11 cellular contexts compared by ENCODE assay signal in genomic region chr14:73739174-73739898, GRCh38. TPM values are rescaled to one million over a fixed set of nuclear protein-coding genes. Genes with fewer than 3 reads are reported as not detected.
DNase-seq lines count a peak whose midpoint lies in the region; ATAC-seq and TF ChIP-seq lines count a peak whose summit lies in the region.
"Had no signal": no experiment of that assay in that cellular context is flagged by ENCODE, and none has a peak within 500 bp of the region (broad histone marks: within the 10 kb centered on the region; RNA-seq: fewer than 3 reads in every experiment).

No MANE protein-coding gene starts in this region.

- 83% methylated on average over 21 of the region's 21 CpGs for WGBS in right cardiac atrium

- peaks cover 39 to 56% (median 46%) of the 10 kb centered on the region in 4 donors for H3K4me1 Mint-ChIP-seq in CD4-positive, alpha-beta memory T cell

- H3K36me3 Mint-ChIP-seq in CD4-positive, alpha-beta memory T cell: peaks cover 19 to 38% of the 10 kb centered on the region in 2 donors

- H3K27me3 ChIP-seq in CD4-positive, alpha-beta memory T cell (ENCODE audit: insufficient read depth, low read length): no peaks in the 10 kb centered on the region
- H3K27me3 ChIP-seq in RWPE2 (ENCODE audit: insufficient read depth, poor library complexity, severe bottlenecking) (no peaks in the 10 kb centered on the region), right cardiac atrium (ENCODE audit: control insufficient read depth, insufficient read depth) (no peaks in the 10 kb centered on the region), rectal smooth muscle tissue (ENCODE audit: control insufficient read depth, insufficient read depth, low read length) (no peaks in the 10 kb centered on the region)

- intact Hi-C loops in CD4-positive, alpha-beta memory T cell (cut with micrococcal nuclease): no loop called here
- intact Hi-C loops in right cardiac atrium (cut with DNase I) (no loop called here), sciatic nerve (cut with DNase I) (no loop called here)

- no peaks in the 10 kb centered on the region for H3K9me3 ChIP-seq in CD4-positive, alpha-beta memory T cell (ENCODE audit: control insufficient read depth in 1 of 2, low read length in 2 of 2)
- no peaks in the 10 kb centered on the region for H3K9me3 ChIP-seq in RWPE2 (ENCODE audit: severe bottlenecking)
- H3K9me3 ChIP-seq in right cardiac atrium (ENCODE audit: control insufficient read depth, low read length): no peaks in the 10 kb centered on the region

- CTCF ChIA-PET in CD4-positive, alpha-beta memory T cell (lab: Charles Lee; ENCODE audit: partially characterized antibody): interaction anchor here (8.1 to 11.0 kb wide), 3 partner anchors 8 to 19 kb away, joined by 82 to 121 read pairs (median 100); a partner anchor contains a TSS

- H3K27ac Mint-ChIP-seq in CD4-positive, alpha-beta memory T cell: peak overlapping the region in 1 of 7 donors; percentile 98
- H3K27ac Mint-ChIP-seq: activated naive CD4-positive, alpha-beta T cell treated with anti-CD3 and anti-CD28 coated beads, Interleukin-2, amount 50 U/mL, for 24 hours had no signal

- H3K9ac ChIP-seq in rectal smooth muscle tissue (ENCODE audit: low read length): no peak overlapping the region

- H3K9me3 Mint-ChIP-seq in CD4-positive, alpha-beta memory T cell: no peaks in the 10 kb centered on the region
- H3K9me3 Mint-ChIP-seq: activated naive CD4-positive, alpha-beta T cell treated with anti-CD3 and anti-CD28 coated beads, Interleukin-2, amount 50 U/mL, for 24 hours had no signal

- peaks cover 56% of the 10 kb centered on the region for H3K4me1 ChIP-seq in CD4-positive, alpha-beta memory T cell (ENCODE audit: insufficient read depth, low read length)
- H3K4me1 ChIP-seq in RWPE2 (ENCODE audit: insufficient read depth, poor library complexity, severe bottlenecking): peaks cover 41% of the 10 kb centered on the region
- H3K4me1 ChIP-seq in right cardiac atrium (ENCODE audit: control insufficient read depth, insufficient read depth, low read length): peaks cover 43% of the 10 kb centered on the region
- peaks cover 45% of the 10 kb centered on the region for H3K4me1 ChIP-seq in rectal smooth muscle tissue (ENCODE audit: control insufficient read depth, insufficient read depth, low read length)

- peak in 1 of 5 donors; percentile 22 for DNase-seq in CD4-positive, alpha-beta memory T cell
- DNase-seq in RWPE2 (ENCODE audit: low spot score): no peak
- peak; percentile 18 to 68 (median 64) for DNase-seq in right cardiac atrium
- no peak for DNase-seq in sciatic nerve (ENCODE audit: low spot score)
- DNase-seq in NCI-H1048 (lab: John Stamatoyannopoulos, UW): no peak
- DNase-seq: DMS 273 treated with DMSO at 0.1 percent for 48 hours, NCI-H187 treated with DMSO at 0.1 percent for 48 hours had no signal

- H3K4me3 ChIP-seq in CD4-positive, alpha-beta memory T cell (ENCODE audit: low read length in 2 of 2): no peak overlapping the region
- H3K4me3 ChIP-seq in RWPE2 (ENCODE audit: severe bottlenecking) (no peak overlapping the region), right cardiac atrium (ENCODE audit: low read length) (no peak overlapping the region), rectal smooth muscle tissue (ENCODE audit: low read length) (no peak overlapping the region)

- peaks cover 33% of the 10 kb centered on the region for H3K36me3 ChIP-seq in CD4-positive, alpha-beta memory T cell (ENCODE audit: insufficient read depth, low read length)
- H3K36me3 ChIP-seq in RWPE2 (ENCODE audit: low read depth) (peaks cover 56% of the 10 kb centered on the region), rectal smooth muscle tissue (ENCODE audit: control insufficient read depth, insufficient read depth, low read length) (peaks cover 22% of the 10 kb centered on the region)

- no peak overlapping the region for H3K4me3 Mint-ChIP-seq in CD4-positive, alpha-beta memory T cell
- H3K4me3 Mint-ChIP-seq: activated naive CD4-positive, alpha-beta T cell treated with anti-CD3 and anti-CD28 coated beads, Interleukin-2, amount 50 U/mL, for 24 hours had no signal

- no peaks in the 10 kb centered on the region for H3K27me3 Mint-ChIP-seq in CD4-positive, alpha-beta memory T cell
- H3K27me3 Mint-ChIP-seq: activated naive CD4-positive, alpha-beta T cell treated with anti-CD3 and anti-CD28 coated beads, Interleukin-2, amount 50 U/mL, for 24 hours had no signal

- POLR2A ChIA-PET in CD4-positive, alpha-beta memory T cell (lab: Charles Lee; ENCODE audit: partially characterized antibody): interaction anchor here (1.1 to 10.9 kb wide), 4 partner anchors 17 to 48 kb away, joined by 3 to 421 read pairs (median 70); a partner anchor contains a TSS

- ATAC-seq in RWPE2 (ENCODE audit: low read depth) (no peak), right cardiac atrium (no peak), sciatic nerve (no peak), HG03342 (IDR thresholded peaks at IDR 0.05; ENCODE audit: unreplicated experiment) (no peak), GM21360 (IDR thresholded peaks at IDR 0.05; ENCODE audit: unreplicated experiment) (no peak)

- no peak for TF ChIP-seq CTCF in RWPE2 (IDR thresholded peaks at IDR 0.05; ENCODE audit: poor library complexity, severe bottlenecking)

- H3K27ac ChIP-seq in CD4-positive, alpha-beta memory T cell (ENCODE audit: low read depth, low read length): peak overlapping the region; percentile 66
- H3K27ac ChIP-seq in RWPE2 (ENCODE audit: poor library complexity, severe bottlenecking) (peak overlapping the region; percentile 99), right cardiac atrium (ENCODE audit: low read length) (peak overlapping the region; percentile 84), rectal smooth muscle tissue (ENCODE audit: low read depth, low read length) (peak overlapping the region; percentile 79)

RNA-seq across cellular contexts. Expression of gene PNMA1, which starts 25.2 kb away (rescaled TPM):
- total RNA-seq in CD4-positive, alpha-beta memory T cell: 10 to 100 TPM; 53.3 to 59.3 TPM
- polyA plus RNA-seq in CD4-positive, alpha-beta memory T cell: 10 to 100 TPM; 47.8 to 56.3 TPM
- total RNA-seq in right cardiac atrium (10 to 100 TPM; 25.6 to 36.3 (median 30.0) TPM), sciatic nerve (46.1 TPM)
- polyA plus RNA-seq in right cardiac atrium: 18.0 TPM

Comparison
In these comparisons a context has a peak if more than half of its experiments do, and no peak if none do; other contexts are left out.
1. DNase-seq: peak in right cardiac atrium (3 of 3); none in RWPE2 (single experiment), sciatic nerve (single experiment) and NCI-H1048 (single experiment).
2. Peak in every context shown above with its lines, with median percentiles within 50 percentile points of each other: H3K27ac ChIP-seq.